31 cellular contexts compared by ENCODE assay signal in genomic region chrX:43870011-43870410, GRCh38. TPM values are rescaled to one million over a fixed set of nuclear protein-coding genes. Genes with fewer than 3 reads are reported as not detected.
"Had no signal": no experiment of that assay in that cellular context is flagged by ENCODE, and none has a peak within 500 bp of the region (broad histone marks: within the 10 kb centered on the region; RNA-seq: fewer than 3 reads in every experiment).

No MANE protein-coding gene starts in this region.

- H3K9me3 ChIP-seq: adrenal gland, Peyer's patch had no signal

- H3K27ac ChIP-seq: adrenal gland, brain microvascular endothelial cell, KMS-11 had no signal

- H3K4me1 ChIP-seq: adrenal gland, Peyer's patch had no signal

- H3K27me3 ChIP-seq: adrenal gland, brain microvascular endothelial cell, Peyer's patch had no signal

- H3K4me2 ChIP-seq: KMS-11 had no signal

- ATAC-seq: activated naive CD4-positive, alpha-beta T cell treated with anti-CD3 and anti-CD28 coated beads, Interleukin-2, amount 50 U/mL, for 72 hours; activated T-cell treated with anti-CD3 and anti-CD28 coated beads, Interleukin-2, amount 50 U/mL, for 4 hours; PC-3 had no signal

- DNase-seq: activated CD4-positive, alpha-beta memory T cell treated with anti-CD3 and anti-CD28 coated beads for 36 hours; activated CD4-positive, alpha-beta T cell treated with anti-CD3 and anti-CD28 coated beads, Interleukin-2, amount 10 ng/mL, durations not matched to agents 24 days and 14 days; activated CD8-positive, alpha-beta memory T cell treated with anti-CD3 and anti-CD28 coated beads, Interleukin-2, amount 50 U/mL, for 4 hours; activated gamma-delta T cell treated with Interleukin-2 at 50 U/mL for 16 hours; activated naive CD4-positive, alpha-beta T cell treated with anti-CD3 and anti-CD28 coated beads for 36 hours; activated T-cell treated with anti-CD3 and anti-CD28 coated beads for 4 hours; activated T-cell treated with anti-CD3 and anti-CD28 coated beads, Interleukin-2, amount 50 U/mL, for 4 hours; adrenal gland; brain microvascular endothelial cell; MM.1S; MV-4-11; NCI-H1092; NCI-H1417; NCI-H146; NCI-H187; NCI-H2029 treated with DMSO at 0.1 percent for 48 hours; NCI-H2107; NCI-H2171; NCI-H510A; NCI-H526; NCI-H748 treated with DMSO at 0.1 percent for 48 hours; NK-92 treated with Interleukin-12 subunit alpha and Interleukin-12 subunit beta, amount 100 ng/mL, for 24 hours; PC-3; Peyer's patch; RPMI8226; SW 1271; T-helper 1 cell had no signal

- H3K4me3 ChIP-seq: adrenal gland, Peyer's patch had no signal

- H3K36me3 ChIP-seq: adrenal gland, brain microvascular endothelial cell, Peyer's patch had no signal

- H3K9ac ChIP-seq: KMS-11 had no signal

RNA-seq across cellular contexts. Expression of gene MAOB, which starts 12.2 kb away (rescaled TPM):
- total RNA-seq: activated CD4-positive, alpha-beta T cell treated with anti-CD3 and anti-CD28 coated beads, Interleukin-2, amount 10 ng/mL, durations not matched to agents 24 days and 14 days; activated naive CD4-positive, alpha-beta T cell treated with anti-CD3 and anti-CD28 coated beads for 36 hours; activated naive CD4-positive, alpha-beta T cell treated with anti-CD3 and anti-CD28 coated beads, Interleukin-2, amount 50 U/mL, for 72 hours; activated T-helper 1 cell treated with anti-CD3 and anti-CD28 coated beads, Interleukin-12 subunit alpha, Interleukin-12 subunit beta, Interleukin-2, Interleukin-4 antibody, amounts not matched to agents 30 ng/mL and 10 ng/mL and 1 ng/mL, durations not matched to agents 14 hours and 24 hours and 36 hours; LHCN-M2; PC-3 had no signal
